21 cellular contexts compared by ENCODE assay signal in genomic region chr6:39999006-39999867, GRCh38.
"Had no signal": no experiment of that assay in that cellular context is flagged by ENCODE, and none has a peak within 500 bp of the region (broad histone marks: within the 10 kb centered on the region; RNA-seq: fewer than 3 reads in every experiment).

No MANE protein-coding gene starts in this region.

- H3K4me3 ChIP-seq: hepatocyte, transverse colon, vagina had no signal

- H3K27me3 Mint-ChIP-seq: activated naive CD4-positive, alpha-beta T cell treated with anti-CD3 and anti-CD28 coated beads, Interleukin-2, amount 10 ng/mL, durations not matched to agents 7 days and 5 days had no signal

- H3K4me3 Mint-ChIP-seq: activated naive CD4-positive, alpha-beta T cell treated with anti-CD3 and anti-CD28 coated beads, Interleukin-2, amount 10 ng/mL, durations not matched to agents 7 days and 5 days; neural crest cell; T-cell had no signal

- H3K27me3 ChIP-seq: hepatocyte, transverse colon, vagina had no signal

- H3K36me3 Mint-ChIP-seq: activated naive CD4-positive, alpha-beta T cell treated with anti-CD3 and anti-CD28 coated beads, Interleukin-2, amount 10 ng/mL, durations not matched to agents 7 days and 5 days had no signal

- H3K4me1 Mint-ChIP-seq: activated naive CD4-positive, alpha-beta T cell treated with anti-CD3 and anti-CD28 coated beads, Interleukin-2, amount 10 ng/mL, durations not matched to agents 7 days and 5 days; neural crest cell; T-cell had no signal

- H3K27ac Mint-ChIP-seq: activated naive CD4-positive, alpha-beta T cell treated with anti-CD3 and anti-CD28 coated beads, Interleukin-2, amount 10 ng/mL, durations not matched to agents 7 days and 5 days; progenitor cell of endocrine pancreas; T-cell had no signal

- ATAC-seq: left lobe of liver; right cardiac atrium; stimulated activated naive CD8-positive, alpha-beta T cell treated with anti-CD3 and anti-CD28 coated beads, Interleukin-15, Interleukin-2, amounts not matched to agents 100 U/mL and 50 U/mL, for 24 hours; T-cell had no signal

- H3K4me1 ChIP-seq: vagina had no signal

- DNase-seq: activated CD4-positive, alpha-beta T cell treated with anti-CD3 and anti-CD28 coated beads for 1 hour; activated CD8-positive, alpha-beta memory T cell treated with anti-CD3 and anti-CD28 coated beads for 24 hours; activated CD8-positive, alpha-beta memory T cell treated with anti-CD3 and anti-CD28 coated beads, Interleukin-2, amount 50 U/mL, for 48 hours; activated effector memory CD4-positive, alpha-beta T cell treated with Interleukin-2 at 50 U/mL for 16 hours; activated naive CD4-positive, alpha-beta T cell treated with anti-CD3 and anti-CD28 coated beads, Interleukin-2, amount 10 ng/mL, durations not matched to agents 7 days and 5 days; activated T-cell treated with anti-CD3 and anti-CD28 coated beads, Interleukin-2, amount 50 U/mL, for 48 hours; effector CD4-positive, alpha-beta T cell; mammary epithelial cell; midbrain; right cardiac atrium; stimulated activated CD4-positive, alpha-beta T cell treated with anti-CD3 and anti-CD28 coated beads, Interleukin-2, amount 100 ng/mL, for 24 hours; stimulated activated naive CD8-positive, alpha-beta T cell treated with anti-CD3 and anti-CD28 coated beads, Interleukin-15, Interleukin-2, amounts not matched to agents 100 U/mL and 50 U/mL, for 24 hours; substantia nigra; T-cell; transverse colon had no signal

- H3K36me3 ChIP-seq: transverse colon, vagina had no signal

- H3K27ac ChIP-seq: hepatocyte, transverse colon, vagina, VCaP had no signal

- H3K9me3 ChIP-seq: vagina had no signal
